ENCODE assay signal across 8 cellular contexts in genomic region chr2:230643576-230644291, GRCh38.
DNase-seq lines count a peak whose midpoint lies in the region; ATAC-seq and TF ChIP-seq lines count a peak whose summit lies in the region.

No MANE protein-coding gene starts in this region.

- intact Hi-C loops in activated CD4-positive, alpha-beta memory T cell treated with anti-CD3 and anti-CD28 coated beads for 36 hours (cut with micrococcal nuclease) = loop anchor here (1.0 to 5.0 kb wide), 2 partner anchors 16 to 154 kb away; no protein-coding TSS in a partner anchor
- intact Hi-C loops in Calu3 (cut with micrococcal nuclease; ENCODE audit: unreplicated experiment) = no loop called here

- peak overlapping the region; percentile 98 for H3K27ac Mint-ChIP-seq in activated CD4-positive, alpha-beta memory T cell treated with anti-CD3 and anti-CD28 coated beads for 36 hours
- H3K27ac Mint-ChIP-seq in immature natural killer cell (peak overlapping the region; percentile 78 to 90 (median 88)), Calu3 (ENCODE audit: unreplicated experiment) (no peak overlapping the region)

- ATAC-seq in GM19324 (IDR thresholded peaks at IDR 0.05; ENCODE audit: low FRiP score, unreplicated experiment) (peak; percentile 75), HG03378 (IDR thresholded peaks at IDR 0.05; ENCODE audit: unreplicated experiment) (peak; percentile 86)

- no peaks in the 10 kb centered on the region for H3K36me3 Mint-ChIP-seq in activated CD4-positive, alpha-beta memory T cell treated with anti-CD3 and anti-CD28 coated beads for 36 hours
- H3K36me3 Mint-ChIP-seq in immature natural killer cell = no peaks in the 10 kb centered on the region
- no peaks in the 10 kb centered on the region for H3K36me3 Mint-ChIP-seq in Calu3 (ENCODE audit: insufficient read depth, unreplicated experiment)

- peak overlapping the region; percentile 49 for H3K4me3 Mint-ChIP-seq in activated CD4-positive, alpha-beta memory T cell treated with anti-CD3 and anti-CD28 coated beads for 36 hours
- H3K4me3 Mint-ChIP-seq in immature natural killer cell (peak overlapping the region; percentile 31 to 78 (median 62)), Calu3 (ENCODE audit: low read depth, unreplicated experiment) (no peak overlapping the region)

- no peak overlapping the region for H3K4me3 ChIP-seq in MG63

- CTCF ChIA-PET in activated CD4-positive, alpha-beta memory T cell treated with anti-CD3 and anti-CD28 coated beads for 36 hours (lab: Charles Lee) = interaction anchor here (0.7 to 1.7 kb wide), 7 partner anchors 12 to 70 kb away, joined by 3 to 7 read pairs (median 4); no protein-coding TSS in a partner anchor
- CTCF ChIA-PET in Calu3 (lab: Charles Lee) = no interaction called here

- peak; percentile 86 for DNase-seq in activated CD4-positive, alpha-beta memory T cell treated with anti-CD3 and anti-CD28 coated beads for 36 hours
- DNase-seq in immature natural killer cell (peak in 2 of 3 donors; percentile 19 to 27), MG63 (no peak), activated gamma-delta T cell (lab: John Stamatoyannopoulos, UW) (no peak), Calu3 (no peak)
- DNase-seq in stimulated activated naive CD4-positive, alpha-beta T cell treated with Interleukin-2 at 50 U/mL for 16 hours (lab: John Stamatoyannopoulos, UW) = peak; percentile 80

- peaks cover 29% of the 10 kb centered on the region for H3K4me1 Mint-ChIP-seq in activated CD4-positive, alpha-beta memory T cell treated with anti-CD3 and anti-CD28 coated beads for 36 hours (ENCODE audit: low read depth)
- H3K4me1 Mint-ChIP-seq in immature natural killer cell (peaks cover 18 to 24% of the 10 kb centered on the region in 2 donors), Calu3 (ENCODE audit: low read depth, unreplicated experiment) (no peaks in the 10 kb centered on the region)

- H3K9me3 Mint-ChIP-seq in activated CD4-positive, alpha-beta memory T cell treated with anti-CD3 and anti-CD28 coated beads for 36 hours = no peaks in the 10 kb centered on the region
- no peaks in the 10 kb centered on the region for H3K9me3 Mint-ChIP-seq in immature natural killer cell
- no peaks in the 10 kb centered on the region for H3K9me3 Mint-ChIP-seq in Calu3 (ENCODE audit: low read depth, unreplicated experiment)

- BruUV-seq in Calu3 (replicated peaks; lab: Mats Ljungman, UMichigan) = no TSS peak

- H3K27me3 ChIP-seq in MG63 = no peaks in the 10 kb centered on the region

- no peaks in the 10 kb centered on the region for H3K27me3 Mint-ChIP-seq in activated CD4-positive, alpha-beta memory T cell treated with anti-CD3 and anti-CD28 coated beads for 36 hours
- peaks cover 0 to 5% (median 0%) of the 10 kb centered on the region in 3 donors for H3K27me3 Mint-ChIP-seq in immature natural killer cell (ENCODE audit: low read depth in 3 of 3)
- no peaks in the 10 kb centered on the region for H3K27me3 Mint-ChIP-seq in Calu3 (ENCODE audit: unreplicated experiment)

- TF ChIP-seq CTCF in Calu3 (IDR thresholded peaks at IDR 0.05; ENCODE audit: unreplicated experiment) = no peak

- H3K9me3 ChIP-seq in MG63 = peaks cover 9% of the 10 kb centered on the region; the same call in 1 of the 2 replicates

- H3K36me3 ChIP-seq in MG63 = no peaks in the 10 kb centered on the region

- POLR2A ChIA-PET in activated CD4-positive, alpha-beta memory T cell treated with anti-CD3 and anti-CD28 coated beads for 36 hours (lab: Charles Lee) = interaction anchor here (0.5 to 5.8 kb wide), 6 partner anchors 11 to 150 kb away, joined by 3 to 78 read pairs (median 4); no protein-coding TSS in a partner anchor

Comparison
In these comparisons a context has a peak if more than half of its experiments do, and no peak if none do; other contexts are left out.
1. DNase-seq: peak in activated CD4-positive, alpha-beta memory T cell treated with anti-CD3 and anti-CD28 coated beads for 36 hours (single experiment), immature natural killer cell (2 of 3) and stimulated activated naive CD4-positive, alpha-beta T cell treated with Interleukin-2 at 50 U/mL for 16 hours (single experiment); none in MG63 (single experiment), activated gamma-delta T cell (single experiment) and Calu3 (single experiment).